2 cellular contexts compared by ENCODE assay signal in the genomic region with DNA sequence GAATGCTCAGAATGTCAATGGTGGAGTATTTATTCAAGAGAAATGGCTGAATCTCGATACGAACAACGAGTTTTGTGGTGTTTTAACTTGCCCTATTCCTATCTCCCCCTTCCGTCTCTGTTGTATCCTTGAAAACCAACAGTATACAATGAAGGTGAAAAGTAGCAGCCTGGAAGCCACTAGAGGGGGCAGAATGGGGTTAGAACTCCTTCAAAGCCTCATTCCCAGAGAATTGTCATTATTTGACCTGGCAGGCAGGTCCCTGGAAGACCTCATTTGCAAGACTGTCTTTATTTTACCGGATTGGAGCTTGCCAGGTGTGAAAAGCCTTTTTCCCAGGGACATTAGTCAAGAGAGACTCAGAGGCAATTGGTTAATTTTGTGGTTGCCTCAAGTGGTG.
TF ChIP-seq lines count a peak whose summit lies in the region.

No MANE protein-coding gene starts in this region.

TF ChIP-seq in SK-N-SH, 30 proteins besides CTCF, POLR2A, EP300 and RAD21 (continued from another document):
- no peak for TF ChIP-seq RFX5 (IDR thresholded peaks at IDR 0.05; ENCODE audit: low read length)
- TF ChIP-seq, protein P1, sequence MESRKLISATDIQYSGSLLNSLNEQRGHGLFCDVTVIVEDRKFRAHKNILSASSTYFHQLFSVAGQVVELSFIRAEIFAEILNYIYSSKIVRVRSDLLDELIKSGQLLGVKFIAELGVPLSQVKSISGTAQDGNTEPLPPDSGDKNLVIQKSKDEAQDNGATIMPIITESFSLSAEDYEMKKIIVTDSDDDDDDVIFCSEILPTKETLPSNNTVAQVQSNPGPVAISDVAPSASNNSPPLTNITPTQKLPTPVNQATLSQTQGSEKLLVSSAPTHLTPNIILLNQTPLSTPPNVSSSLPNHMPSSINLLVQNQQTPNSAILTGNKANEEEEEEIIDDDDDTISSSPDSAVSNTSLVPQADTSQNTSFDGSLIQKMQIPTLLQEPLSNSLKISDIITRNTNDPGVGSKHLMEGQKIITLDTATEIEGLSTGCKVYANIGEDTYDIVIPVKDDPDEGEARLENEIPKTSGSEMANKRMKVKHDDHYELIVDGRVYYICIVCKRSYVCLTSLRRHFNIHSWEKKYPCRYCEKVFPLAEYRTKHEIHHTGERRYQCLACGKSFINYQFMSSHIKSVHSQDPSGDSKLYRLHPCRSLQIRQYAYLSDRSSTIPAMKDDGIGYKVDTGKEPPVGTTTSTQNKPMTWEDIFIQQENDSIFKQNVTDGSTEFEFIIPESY (IDR thresholded peaks at IDR 0.05; ENCODE audit: borderline replicate concordance, low read depth), result no peak
- no peak for TF ChIP-seq POLR2AphosphoS5 (IDR thresholded peaks at IDR 0.05; ENCODE audit: low read depth, low read length)
- TF ChIP-seq YY1 (IDR thresholded peaks at IDR 0.05; ENCODE audit: low read depth), result no peak
- TF ChIP-seq, protein P2, sequence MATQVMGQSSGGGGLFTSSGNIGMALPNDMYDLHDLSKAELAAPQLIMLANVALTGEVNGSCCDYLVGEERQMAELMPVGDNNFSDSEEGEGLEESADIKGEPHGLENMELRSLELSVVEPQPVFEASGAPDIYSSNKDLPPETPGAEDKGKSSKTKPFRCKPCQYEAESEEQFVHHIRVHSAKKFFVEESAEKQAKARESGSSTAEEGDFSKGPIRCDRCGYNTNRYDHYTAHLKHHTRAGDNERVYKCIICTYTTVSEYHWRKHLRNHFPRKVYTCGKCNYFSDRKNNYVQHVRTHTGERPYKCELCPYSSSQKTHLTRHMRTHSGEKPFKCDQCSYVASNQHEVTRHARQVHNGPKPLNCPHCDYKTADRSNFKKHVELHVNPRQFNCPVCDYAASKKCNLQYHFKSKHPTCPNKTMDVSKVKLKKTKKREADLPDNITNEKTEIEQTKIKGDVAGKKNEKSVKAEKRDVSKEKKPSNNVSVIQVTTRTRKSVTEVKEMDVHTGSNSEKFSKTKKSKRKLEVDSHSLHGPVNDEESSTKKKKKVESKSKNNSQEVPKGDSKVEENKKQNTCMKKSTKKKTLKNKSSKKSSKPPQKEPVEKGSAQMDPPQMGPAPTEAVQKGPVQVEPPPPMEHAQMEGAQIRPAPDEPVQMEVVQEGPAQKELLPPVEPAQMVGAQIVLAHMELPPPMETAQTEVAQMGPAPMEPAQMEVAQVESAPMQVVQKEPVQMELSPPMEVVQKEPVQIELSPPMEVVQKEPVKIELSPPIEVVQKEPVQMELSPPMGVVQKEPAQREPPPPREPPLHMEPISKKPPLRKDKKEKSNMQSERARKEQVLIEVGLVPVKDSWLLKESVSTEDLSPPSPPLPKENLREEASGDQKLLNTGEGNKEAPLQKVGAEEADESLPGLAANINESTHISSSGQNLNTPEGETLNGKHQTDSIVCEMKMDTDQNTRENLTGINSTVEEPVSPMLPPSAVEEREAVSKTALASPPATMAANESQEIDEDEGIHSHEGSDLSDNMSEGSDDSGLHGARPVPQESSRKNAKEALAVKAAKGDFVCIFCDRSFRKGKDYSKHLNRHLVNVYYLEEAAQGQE (IDR thresholded peaks at IDR 0.05; ENCODE audit: low read depth, low read length), result no peak
- no peak for TF ChIP-seq RCOR1 (IDR thresholded peaks at IDR 0.05; ENCODE audit: low read length)
- TF ChIP-seq JUND (IDR thresholded peaks at IDR 0.05), result no peak
- TF ChIP-seq NFIC (IDR thresholded peaks at IDR 0.05; ENCODE audit: borderline replicate concordance), result no peak
- TF ChIP-seq MXI1 (IDR thresholded peaks at IDR 0.05; ENCODE audit: low read depth, low read length), result no peak
- TF ChIP-seq, protein P3, sequence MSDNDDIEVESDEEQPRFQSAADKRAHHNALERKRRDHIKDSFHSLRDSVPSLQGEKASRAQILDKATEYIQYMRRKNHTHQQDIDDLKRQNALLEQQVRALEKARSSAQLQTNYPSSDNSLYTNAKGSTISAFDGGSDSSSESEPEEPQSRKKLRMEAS (IDR thresholded peaks at IDR 0.05; ENCODE audit: low read depth), result no peak
- no peak for TF ChIP-seq FOXJ3 (CRISPR knock-in tag; IDR thresholded peaks at IDR 0.05)
- TF ChIP-seq CHD2 (IDR thresholded peaks at IDR 0.05; ENCODE audit: low read length, partially characterized antibody), result no peak

TF ChIP-seq in SK-N-SH treated with all-trans-retinoic acid at 6 μM for 48 hours, 23 proteins besides CTCF, POLR2A, EP300 and RAD21 (continued from another document):
- TF ChIP-seq, protein P4, sequence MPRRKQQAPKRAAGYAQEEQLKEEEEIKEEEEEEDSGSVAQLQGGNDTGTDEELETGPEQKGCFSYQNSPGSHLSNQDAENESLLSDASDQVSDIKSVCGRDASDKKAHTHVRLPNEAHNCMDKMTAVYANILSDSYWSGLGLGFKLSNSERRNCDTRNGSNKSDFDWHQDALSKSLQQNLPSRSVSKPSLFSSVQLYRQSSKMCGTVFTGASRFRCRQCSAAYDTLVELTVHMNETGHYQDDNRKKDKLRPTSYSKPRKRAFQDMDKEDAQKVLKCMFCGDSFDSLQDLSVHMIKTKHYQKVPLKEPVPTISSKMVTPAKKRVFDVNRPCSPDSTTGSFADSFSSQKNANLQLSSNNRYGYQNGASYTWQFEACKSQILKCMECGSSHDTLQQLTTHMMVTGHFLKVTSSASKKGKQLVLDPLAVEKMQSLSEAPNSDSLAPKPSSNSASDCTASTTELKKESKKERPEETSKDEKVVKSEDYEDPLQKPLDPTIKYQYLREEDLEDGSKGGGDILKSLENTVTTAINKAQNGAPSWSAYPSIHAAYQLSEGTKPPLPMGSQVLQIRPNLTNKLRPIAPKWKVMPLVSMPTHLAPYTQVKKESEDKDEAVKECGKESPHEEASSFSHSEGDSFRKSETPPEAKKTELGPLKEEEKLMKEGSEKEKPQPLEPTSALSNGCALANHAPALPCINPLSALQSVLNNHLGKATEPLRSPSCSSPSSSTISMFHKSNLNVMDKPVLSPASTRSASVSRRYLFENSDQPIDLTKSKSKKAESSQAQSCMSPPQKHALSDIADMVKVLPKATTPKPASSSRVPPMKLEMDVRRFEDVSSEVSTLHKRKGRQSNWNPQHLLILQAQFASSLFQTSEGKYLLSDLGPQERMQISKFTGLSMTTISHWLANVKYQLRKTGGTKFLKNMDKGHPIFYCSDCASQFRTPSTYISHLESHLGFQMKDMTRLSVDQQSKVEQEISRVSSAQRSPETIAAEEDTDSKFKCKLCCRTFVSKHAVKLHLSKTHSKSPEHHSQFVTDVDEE (CRISPR knock-in tag; IDR thresholded peaks at IDR 0.05), result no peak
- TF ChIP-seq CSDC2 (CRISPR knock-in tag; IDR thresholded peaks at IDR 0.05), result no peak
TF ChIP-seq in SK-N-SH treated with all-trans-retinoic acid at 6 μM for 48 hours: peak in this region for 0.
